Comparison of ENCODE assay signal across 1 cellular context in genomic region chr12:57399718-57400463, GRCh38.
TF ChIP-seq lines count a peak whose summit lies in the region.

No MANE protein-coding gene starts in this region.

TF ChIP-seq in K562, 482 proteins besides CTCF, POLR2A, EP300 and RAD21:
- TF ChIP-seq C11orf30 (IDR thresholded peaks at IDR 0.05; ENCODE audit: low read depth) = peak; percentile 27; the same call in 1 of the 2 replicates
- TF ChIP-seq NFIC (IDR thresholded peaks at IDR 0.05) = 0 out of 2 replicates have a peak, but pooled peaks have one; percentile 5
- TF ChIP-seq MAFG (tag; conservative IDR thresholded peaks at IDR 0.05) = peak; percentile 27; the same call in 1 of the 2 replicates
- TF ChIP-seq NFE2 (IDR thresholded peaks at IDR 0.05; ENCODE audit: low read depth) = peak; percentile 57; the same call in 1 of the 2 replicates
